In the genomic region with DNA sequence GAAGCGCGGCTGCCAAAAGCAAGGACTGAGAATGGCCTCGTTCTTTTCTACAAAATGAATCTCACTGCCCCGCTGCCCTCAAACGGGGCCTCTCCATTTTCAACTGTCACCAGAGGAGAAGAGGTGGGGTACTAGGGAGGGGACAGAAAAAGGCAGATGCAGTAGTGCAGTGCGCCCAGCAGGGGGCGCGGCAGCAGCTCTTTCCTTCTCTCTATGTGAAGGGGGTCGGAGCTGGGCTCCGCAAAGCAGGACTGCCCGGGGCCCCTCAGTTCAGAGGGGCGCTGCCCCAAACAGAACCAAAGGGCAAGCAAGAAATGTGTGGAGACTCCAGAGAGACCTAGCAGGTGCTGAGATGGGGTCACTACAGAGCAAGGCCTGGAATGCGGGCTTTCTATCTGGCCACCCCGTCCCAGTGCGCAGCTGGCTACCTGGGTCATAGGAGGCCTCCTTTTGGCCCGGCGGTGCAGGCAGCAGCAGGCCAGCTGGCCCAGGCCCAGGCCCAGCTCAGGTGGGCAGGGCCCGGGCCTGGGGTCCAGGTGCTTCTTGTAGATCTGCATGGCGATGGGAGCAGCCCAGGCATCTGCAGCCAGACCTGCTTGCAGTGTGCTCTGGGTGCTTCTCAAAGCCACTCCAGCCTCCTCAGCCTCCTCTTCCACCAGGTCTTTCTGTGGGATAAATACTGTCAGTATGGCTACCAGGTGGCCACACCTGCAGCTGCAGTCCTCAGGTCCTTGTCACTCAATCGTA, we compare ENCODE assay signal across 8 cellular contexts. TPM values are rescaled to one million over a fixed set of nuclear protein-coding genes. Genes with fewer than 3 reads are reported as not detected.
DNase-seq lines count a peak whose midpoint lies in the region; ATAC-seq and TF ChIP-seq lines count a peak whose summit lies in the region.

No MANE protein-coding gene starts in this region.

- H3K36me3 ChIP-seq in CD4-positive, CD25-positive, alpha-beta regulatory T cell (ENCODE audit: control insufficient read depth, insufficient read depth, low read length): peaks cover 3% of the 10 kb centered on the region
- H3K36me3 ChIP-seq in RWPE2 (ENCODE audit: low read depth): peaks cover 63% of the 10 kb centered on the region

- ATAC-seq in CD4-positive, CD25-positive, alpha-beta regulatory T cell (ENCODE audit: low read depth in 2 of 2): peak; percentile 70 to 72
- ATAC-seq in GM21717 (IDR thresholded peaks at IDR 0.05; ENCODE audit: unreplicated experiment): peak; percentile 48
- ATAC-seq in RWPE2 (ENCODE audit: low read depth): 0 out of 3 replicates have a peak, but pooled peaks have one; percentile 46

- H3K27me3 ChIP-seq in CD4-positive, CD25-positive, alpha-beta regulatory T cell (ENCODE audit: control insufficient read depth, insufficient read depth, low read length): no peaks in the 10 kb centered on the region
- H3K27me3 ChIP-seq in RWPE2 (ENCODE audit: insufficient read depth, poor library complexity, severe bottlenecking): no peaks in the 10 kb centered on the region

- H3K9me3 Mint-ChIP-seq in CD4-positive, CD25-positive, alpha-beta regulatory T cell: no peaks in the 10 kb centered on the region

- H3K4me3 Mint-ChIP-seq in CD4-positive, CD25-positive, alpha-beta regulatory T cell: peak overlapping the region in 2 of 4 donors; percentile 63 to 75

- no peaks in the 10 kb centered on the region for H3K9me3 ChIP-seq in CD4-positive, CD25-positive, alpha-beta regulatory T cell (ENCODE audit: control insufficient read depth in 2 of 2, low read length in 2 of 2)
- H3K9me3 ChIP-seq in RWPE2 (ENCODE audit: severe bottlenecking): no peaks in the 10 kb centered on the region

- H3K27ac ChIP-seq in CD4-positive, CD25-positive, alpha-beta regulatory T cell (ENCODE audit: insufficient read depth, low read length, poor library complexity, severe bottlenecking): peak overlapping the region; percentile 14
- H3K27ac ChIP-seq in RWPE2 (ENCODE audit: poor library complexity, severe bottlenecking): no peak overlapping the region

- H3K4me1 Mint-ChIP-seq in CD4-positive, CD25-positive, alpha-beta regulatory T cell: peaks cover 0 to 12% (median 5%) of the 10 kb centered on the region in 4 donors

- H3K36me3 Mint-ChIP-seq in CD4-positive, CD25-positive, alpha-beta regulatory T cell: peaks cover 4% of the 10 kb centered on the region

- peak overlapping the region in 2 of 3 donors; percentile 49 to 56 for H3K27ac Mint-ChIP-seq in CD4-positive, CD25-positive, alpha-beta regulatory T cell

- DNase-seq in CD4-positive, CD25-positive, alpha-beta regulatory T cell: peak; percentile 30 to 54 (median 52)
- DNase-seq in RWPE2 (ENCODE audit: low spot score): no peak
- DNase-seq in astrocyte of the cerebellum (ENCODE audit: low read depth): no peak
- peak; percentile 65 for DNase-seq in iPS-NIHi7 (ENCODE audit: extremely low spot score)
- peak in 2 of 3 experiments; percentile 21 to 23 for DNase-seq in stimulated activated CD4-positive, alpha-beta T cell treated with anti-CD3 and anti-CD28 coated beads, TNF-alpha, amount 100 ng/mL, for 4 hours (ENCODE audit: low read depth in 3 of 3)
- no peak for DNase-seq in NCI-H146 (lab: John Stamatoyannopoulos, UW)
- DNase-seq in HPDE6-E6E7 (ENCODE audit: extremely low spot score): no peak

- no peak overlapping the region for H3K4me3 ChIP-seq in CD4-positive, CD25-positive, alpha-beta regulatory T cell (ENCODE audit: low read depth, low read length)
- no peak overlapping the region for H3K4me3 ChIP-seq in RWPE2 (ENCODE audit: severe bottlenecking)
- no peak overlapping the region for H3K4me3 ChIP-seq in astrocyte of the cerebellum (ENCODE audit: low read depth, low read length)

- in situ Hi-C loops in astrocyte of the cerebellum (cut with HindIII; ENCODE audit: low sequenced_read_pairs): no loop called here

- peaks cover 19% of the 10 kb centered on the region for H3K4me1 ChIP-seq in CD4-positive, CD25-positive, alpha-beta regulatory T cell (ENCODE audit: control insufficient read depth, insufficient read depth, low read length, poor library complexity, severe bottlenecking)
- H3K4me1 ChIP-seq in RWPE2 (ENCODE audit: insufficient read depth, poor library complexity, severe bottlenecking): peaks cover 8% of the 10 kb centered on the region

- H3K27me3 Mint-ChIP-seq in CD4-positive, CD25-positive, alpha-beta regulatory T cell: no peaks in the 10 kb centered on the region

- TF ChIP-seq CTCF in RWPE2 (IDR thresholded peaks at IDR 0.05; ENCODE audit: poor library complexity, severe bottlenecking) (peak; percentile 70), astrocyte of the cerebellum (IDR thresholded peaks at IDR 0.05; ENCODE audit: low read depth, low read length, missing control alignments) (peak; percentile 78)

RNA-seq across cellular contexts. Expression of a gene that starts 5.9 kb away (rescaled TPM):
- 64.7 TPM for total RNA-seq in CD4-positive, CD25-positive, alpha-beta regulatory T cell
- 10 to 100 TPM; 23.7 to 29.5 (median 26.0) TPM for polyA plus RNA-seq in CD4-positive, CD25-positive, alpha-beta regulatory T cell

RNA-seq across cellular contexts. Expression of a gene that starts 41.2 kb away (rescaled TPM):
- 6.0 TPM for total RNA-seq in CD4-positive, CD25-positive, alpha-beta regulatory T cell
- 10 to 100 TPM; 16.1 to 21.0 (median 17.7) TPM for polyA plus RNA-seq in CD4-positive, CD25-positive, alpha-beta regulatory T cell

RNA-seq across cellular contexts. Expression of a gene that starts 42.2 kb away (rescaled TPM):
- 71.6 TPM for total RNA-seq in CD4-positive, CD25-positive, alpha-beta regulatory T cell
- polyA plus RNA-seq in CD4-positive, CD25-positive, alpha-beta regulatory T cell: 1 to 10 TPM; 3.0 to 4.3 (median 3.6) TPM

Comparison
In these comparisons a context has a peak if more than half of its experiments do, and no peak if none do; other contexts are left out.
1. DNase-seq: peak in CD4-positive, CD25-positive, alpha-beta regulatory T cell (3 of 3), iPS-NIHi7 (single experiment) and stimulated activated CD4-positive, alpha-beta T cell treated with anti-CD3 and anti-CD28 coated beads, TNF-alpha, amount 100 ng/mL, for 4 hours (2 of 3); none in RWPE2 (single experiment), astrocyte of the cerebellum (single experiment), NCI-H146 (single experiment) and HPDE6-E6E7 (single experiment).
2. Peak in every context shown above with its lines, with median percentiles within 50 percentile points of each other: ATAC-seq.